ENCODE assay signal across 21 cellular contexts in the genomic region with DNA sequence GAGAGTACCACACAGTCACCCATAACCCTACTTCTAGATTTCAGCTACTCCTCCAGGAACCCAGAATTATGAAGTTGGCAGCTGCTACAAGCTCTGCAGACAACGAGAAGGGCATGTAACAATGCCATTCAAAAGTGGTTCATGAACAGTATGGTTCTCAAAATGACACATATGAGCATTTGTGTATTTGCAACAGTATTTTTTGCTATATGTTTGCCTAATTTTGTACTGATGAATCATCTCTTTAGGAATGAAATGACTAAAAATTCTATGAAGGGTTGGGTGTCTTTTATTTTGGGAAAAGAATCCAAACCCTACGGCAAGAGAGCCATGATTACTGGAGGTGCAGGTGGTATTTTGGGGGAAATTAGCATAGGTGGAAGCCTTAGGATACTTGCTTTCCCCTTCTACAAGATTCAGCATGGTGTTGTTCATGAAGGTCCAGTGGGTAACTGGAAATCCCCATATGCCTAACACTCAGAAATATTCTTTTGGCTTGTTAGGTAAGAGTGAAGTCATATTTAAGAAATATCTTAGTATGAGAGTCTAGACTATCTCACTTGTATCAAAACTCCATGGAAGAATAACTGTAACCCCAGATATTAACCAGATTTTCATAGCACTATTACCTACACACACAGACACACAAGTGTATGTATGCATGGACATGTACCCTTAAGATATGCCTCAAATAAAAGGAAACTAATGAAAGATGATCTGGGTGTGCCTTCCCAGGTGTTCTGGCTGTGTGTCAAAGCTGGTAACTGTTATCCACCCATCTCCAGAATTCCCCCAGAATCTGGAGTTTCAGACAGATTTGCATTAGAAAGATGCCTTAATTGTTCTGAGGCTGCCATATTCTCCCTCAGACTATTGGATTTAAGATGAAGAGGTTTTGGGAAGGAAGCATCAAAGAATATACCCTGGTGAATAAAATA.
"Had no signal": no experiment of that assay in that cellular context is flagged by ENCODE, and none has a peak within 500 bp of the region (broad histone marks: within the 10 kb centered on the region; RNA-seq: fewer than 3 reads in every experiment).

No MANE protein-coding gene starts in this region.

- H3K9me3 ChIP-seq: ascending aorta, prostate gland had no signal

- H3K36me3 Mint-ChIP-seq: immature natural killer cell; naive thymus-derived CD4-positive, alpha-beta T cell; neural progenitor cell; type B pancreatic cell had no signal

- H3K27me3 ChIP-seq: ascending aorta, esophagus squamous epithelium, neural progenitor cell, right atrium auricular region had no signal

- DNase-seq: activated CD4-positive, alpha-beta T cell treated with anti-CD3 and anti-CD28 coated beads, Interleukin-2, amount 50 U/mL, for 1 hour; activated CD4-positive, CD25-positive, alpha-beta regulatory T cell treated with anti-CD3 and anti-CD28 coated beads, Interleukin-2, amount 50 U/mL, for 72 hours; activated CD8-positive, alpha-beta memory T cell treated with anti-CD3 and anti-CD28 coated beads, Interleukin-2, amount 50 U/mL, for 4 hours; activated effector memory CD4-positive, alpha-beta T cell treated with anti-CD3 and anti-CD28 coated beads, Interleukin-2, amount 50 U/mL, for 16 hours; activated naive CD4-positive, alpha-beta T cell treated with anti-CD3 and anti-CD28 coated beads, Interleukin-2, amount 50 U/mL, for 16 hours; activated T-cell treated with anti-CD3 and anti-CD28 coated beads, Interleukin-2, amount 50 U/mL, for 4 hours; cerebellar nuclear complex; effector CD4-positive, alpha-beta T cell; esophagus squamous epithelium; immature natural killer cell; mesendoderm; naive thymus-derived CD4-positive, alpha-beta T cell; stimulated activated CD4-positive, alpha-beta T cell treated with anti-CD3 and anti-CD28 coated beads, Interleukin-2, amount 100 ng/mL, for 24 hours; stimulated activated naive CD8-positive, alpha-beta T cell treated with anti-CD3 and anti-CD28 coated beads, Interleukin-15, amount 100 ng/mL, for 72 hours; T-helper 2 cell had no signal

- H2AFZ ChIP-seq: neural progenitor cell had no signal

- ATAC-seq: activated T-cell treated with anti-CD3 and anti-CD28 coated beads, Interleukin-2, amount 50 U/mL, for 4 hours; naive thymus-derived CD4-positive, alpha-beta T cell; stimulated activated naive CD8-positive, alpha-beta T cell treated with anti-CD3 and anti-CD28 coated beads, Interleukin-15, amount 100 ng/mL, for 72 hours had no signal

- H3K4me2 ChIP-seq: neural progenitor cell had no signal

- H3K4me3 ChIP-seq: ascending aorta, esophagus squamous epithelium, neural progenitor cell, prostate gland, right atrium auricular region had no signal

- H3K27ac ChIP-seq: ascending aorta, esophagus squamous epithelium, neural progenitor cell, prostate gland, right atrium auricular region, VCaP had no signal

- H3K4me3 Mint-ChIP-seq: activated T-cell treated with anti-CD3 and anti-CD28 coated beads, Interleukin-2, amount 50 U/mL, for 4 hours; immature natural killer cell; naive thymus-derived CD4-positive, alpha-beta T cell; neural progenitor cell; stimulated activated naive CD8-positive, alpha-beta T cell treated with anti-CD3 and anti-CD28 coated beads, Interleukin-15, amount 100 ng/mL, for 72 hours; type B pancreatic cell had no signal

- H3K4me1 ChIP-seq: ascending aorta, esophagus squamous epithelium, neural progenitor cell, prostate gland, right atrium auricular region had no signal

- H3K4me1 Mint-ChIP-seq: immature natural killer cell; naive thymus-derived CD4-positive, alpha-beta T cell; neural progenitor cell; stimulated activated naive CD8-positive, alpha-beta T cell treated with anti-CD3 and anti-CD28 coated beads, Interleukin-15, amount 100 ng/mL, for 72 hours had no signal

- H3K36me3 ChIP-seq: ascending aorta, esophagus squamous epithelium, neural progenitor cell, prostate gland, right atrium auricular region had no signal

- H3K27ac Mint-ChIP-seq: immature natural killer cell; naive thymus-derived CD4-positive, alpha-beta T cell; neural progenitor cell; stimulated activated naive CD8-positive, alpha-beta T cell treated with anti-CD3 and anti-CD28 coated beads, Interleukin-15, amount 100 ng/mL, for 72 hours; type B pancreatic cell had no signal

- H3K9ac ChIP-seq: neural progenitor cell had no signal
